ENCODE assay signal across 26 cellular contexts in genomic region chr16:55496509-55497145, GRCh38. TPM values are rescaled to one million over a fixed set of nuclear protein-coding genes. Genes with fewer than 3 reads are reported as not detected.
DNase-seq lines count a peak whose midpoint lies in the region; ATAC-seq, FAIRE-seq and TF ChIP-seq lines count a peak whose summit lies in the region.
"Had no signal": no experiment of that assay in that cellular context is flagged by ENCODE, and none has a peak within 500 bp of the region (broad histone marks: within the 10 kb centered on the region; RNA-seq: fewer than 3 reads in every experiment).

No MANE protein-coding gene starts in this region.

- TF ChIP-seq RAD21 in A549 (conservative IDR thresholded peaks at IDR 0.05 in 1 of 2, IDR thresholded peaks at IDR 0.05 in 1 of 2): no peak

- H3K36me3 Mint-ChIP-seq in nephron (ENCODE audit: low read depth): peaks cover 64% of the 10 kb centered on the region
- H3K36me3 Mint-ChIP-seq in CD8-positive, alpha-beta memory T cell: no peaks in the 10 kb centered on the region
- H3K36me3 Mint-ChIP-seq: CD4-positive, CD25-positive, alpha-beta regulatory T cell; naive B cell had no signal

- TF ChIP-seq CTCF in A549 (IDR thresholded peaks at IDR 0.05) (no peak), nephron (IDR thresholded peaks at IDR 0.05; ENCODE audit: unreplicated experiment in 3 of 3) (no peak)

- no peak overlapping the region for H3K23ac ChIP-seq in mesendoderm (ENCODE audit: low read length)

- H3K4me2 ChIP-seq in A549 (no peak overlapping the region), GM23248 (ENCODE audit: unreplicated experiment) (peak overlapping the region; percentile 18), mesendoderm (ENCODE audit: low read length) (no peak overlapping the region)

- FAIRE-seq in A549 (lab: Jason Lieb, UNC) (no peak), HTR-8/SVneo (lab: Jason Lieb, UNC) (no peak)
- FAIRE-seq: RCC 7860 had no signal

- H3K4me3 ChIP-seq in A549: no peak overlapping the region
- H3K4me3 ChIP-seq in GM23248: no peak overlapping the region
- H3K4me3 ChIP-seq in adipocyte (ENCODE audit: low read length): no peak overlapping the region
- H3K4me3 ChIP-seq in CD8-positive, alpha-beta memory T cell (ENCODE audit: low read length): no peak overlapping the region
- H3K4me3 ChIP-seq in mesendoderm (ENCODE audit: low read length): no peak overlapping the region
- H3K4me3 ChIP-seq: SJSA1, tibial nerve had no signal

- H3K79me2 ChIP-seq in GM23248 (ENCODE audit: insufficient read depth): peaks cover 15% of the 10 kb centered on the region
- H3K79me2 ChIP-seq in mesendoderm (ENCODE audit: control insufficient read depth, insufficient read depth, low read length): no peaks in the 10 kb centered on the region

- no peak overlapping the region for H4K5ac ChIP-seq in mesendoderm (ENCODE audit: low read length)

- H3K27me3 ChIP-seq in GM23248 (replicated peaks; ENCODE audit: insufficient read depth) (no peaks in the 10 kb centered on the region), adipocyte (replicated peaks; ENCODE audit: control insufficient read depth, insufficient read depth, low read length) (no peaks in the 10 kb centered on the region), mesendoderm (ENCODE audit: insufficient read depth, low read length, poor library complexity) (no peaks in the 10 kb centered on the region)
- H3K27me3 ChIP-seq in CD8-positive, alpha-beta memory T cell (ENCODE audit: insufficient read depth, low read length, poor library complexity, severe bottlenecking): no peaks in the 10 kb centered on the region
- H3K27me3 ChIP-seq: brain microvascular endothelial cell, SJSA1, tibial nerve had no signal

- H3K4me1 Mint-ChIP-seq in nephron: peaks cover 54% of the 10 kb centered on the region
- peaks cover 0 to 4% (median 0%) of the 10 kb centered on the region in 3 donors for H3K4me1 Mint-ChIP-seq in CD8-positive, alpha-beta memory T cell
- H3K4me1 Mint-ChIP-seq: naive B cell had no signal

- H3K4me1 ChIP-seq in A549: 0 out of 3 replicates have a peak, but pooled peaks cover 5% of the 10 kb centered on the region
- H3K4me1 ChIP-seq in GM23248 (ENCODE audit: insufficient read depth): peaks cover 81% of the 10 kb centered on the region
- peaks cover 53% of the 10 kb centered on the region for H3K4me1 ChIP-seq in adipocyte (ENCODE audit: control insufficient read depth, insufficient read depth, low read length)
- H3K4me1 ChIP-seq in CD8-positive, alpha-beta memory T cell (ENCODE audit: insufficient read depth, low read length): no peaks in the 10 kb centered on the region
- peaks cover 4% of the 10 kb centered on the region for H3K4me1 ChIP-seq in mesendoderm (ENCODE audit: control insufficient read depth, low read depth, low read length)

- no peak overlapping the region for H4K8ac ChIP-seq in mesendoderm (ENCODE audit: low read depth, low read length)

- no peak overlapping the region for H2BK120ac ChIP-seq in mesendoderm (ENCODE audit: low read depth, low read length)

- H3K9me3 Mint-ChIP-seq in nephron: no peaks in the 10 kb centered on the region
- no peaks in the 10 kb centered on the region for H3K9me3 Mint-ChIP-seq in CD8-positive, alpha-beta memory T cell
- H3K9me3 Mint-ChIP-seq: activated naive CD8-positive, alpha-beta T cell treated with anti-CD3 and anti-CD28 coated beads, Interleukin-2, amount 50 U/mL, for 24 hours; CD4-positive, CD25-positive, alpha-beta regulatory T cell; stimulated activated naive CD8-positive, alpha-beta T cell treated with anti-CD3 and anti-CD28 coated beads, Interleukin-15, Interleukin-2, amounts not matched to agents 100 ng/mL and 50 ng/mL, for 24 hours had no signal

- CTCF ChIA-PET in A549 (lab: Yijun Ruan, JAX): interaction anchor here (1.7 kb wide), 1 partner anchor 32 kb away, joined by 5 read pairs; no protein-coding TSS in a partner anchor
- CTCF ChIA-PET in CD8-positive, alpha-beta memory T cell (lab: Charles Lee): no interaction called here

- TF ChIP-seq POLR2A in A549 (IDR thresholded peaks at IDR 0.05; ENCODE audit: low read length): no peak

- no peaks in the 10 kb centered on the region for H3K79me1 ChIP-seq in mesendoderm (ENCODE audit: low read length)

- peaks cover 86% of the 10 kb centered on the region for H3F3A ChIP-seq in GM23248 (ENCODE audit: insufficient read depth)

- no peaks in the 10 kb centered on the region for H3K27me3 Mint-ChIP-seq in nephron (ENCODE audit: low read depth)
- H3K27me3 Mint-ChIP-seq in CD8-positive, alpha-beta memory T cell: peaks cover 12 to 18% of the 10 kb centered on the region in 2 donors
- H3K27me3 Mint-ChIP-seq: CD4-positive, CD25-positive, alpha-beta regulatory T cell had no signal

- H3K56ac ChIP-seq in mesendoderm (ENCODE audit: low read length): no peak overlapping the region

- POLR2A ChIA-PET in A549 (lab: Yijun Ruan, JAX): no interaction called here
- POLR2A ChIA-PET in CD8-positive, alpha-beta memory T cell (lab: Charles Lee): no interaction called here

- peaks cover 65% of the 10 kb centered on the region for H3K36me3 ChIP-seq in GM23248 (ENCODE audit: low read depth)
- H3K36me3 ChIP-seq in adipocyte (ENCODE audit: control insufficient read depth, insufficient read depth, low read length, severe bottlenecking): peaks cover 78% of the 10 kb centered on the region
- H3K36me3 ChIP-seq in CD8-positive, alpha-beta memory T cell (ENCODE audit: insufficient read depth, low read length): no peaks in the 10 kb centered on the region
- peaks cover 32% of the 10 kb centered on the region for H3K36me3 ChIP-seq in mesendoderm (ENCODE audit: control insufficient read depth, insufficient read depth, low read length)

- H3K4ac ChIP-seq in mesendoderm (ENCODE audit: low read depth, low read length): no peak overlapping the region

- no peak overlapping the region for H2AK5ac ChIP-seq in mesendoderm (ENCODE audit: low read length)

- no peak overlapping the region for H2AFZ ChIP-seq in GM23248

- no peaks in the 10 kb centered on the region for H4K20me1 ChIP-seq in GM23248 (ENCODE audit: insufficient read depth)

- no peaks in the 10 kb centered on the region for H3K9me3 ChIP-seq in A549
- no peaks in the 10 kb centered on the region for H3K9me3 ChIP-seq in GM23248 (ENCODE audit: low read depth)
- H3K9me3 ChIP-seq in adipocyte (ENCODE audit: control insufficient read depth, low read length): no peaks in the 10 kb centered on the region
- no peaks in the 10 kb centered on the region for H3K9me3 ChIP-seq in CD8-positive, alpha-beta memory T cell (ENCODE audit: low read length)
- H3K9me3 ChIP-seq: SJSA1, tibial nerve had no signal

- no peak overlapping the region for H3K18ac ChIP-seq in mesendoderm (ENCODE audit: low read length)

- DNase-seq in A549 (ENCODE audit: low read depth in 1 of 2, low spot score in 1 of 2) (no peak), GM23248 (no peak), adipocyte (ENCODE audit: low read depth) (no peak), mesendoderm (no peak), pons (ENCODE audit: low spot score) (no peak), HTR-8/SVneo (ENCODE audit: insufficient read length, low spot score) (no peak)
- no peak for DNase-seq in CD8-positive, alpha-beta memory T cell
- DNase-seq: activated CD4-positive, alpha-beta T cell treated with anti-CD3 and anti-CD28 coated beads, Interleukin-2, amount 50 U/mL, for 1 hour; activated CD8-positive, alpha-beta memory T cell treated with anti-CD3 and anti-CD28 coated beads, Interleukin-2, amount 50 U/mL, for 4 hours; activated naive CD8-positive, alpha-beta T cell treated with anti-CD3 and anti-CD28 coated beads, Interleukin-2, amount 50 U/mL, for 24 hours; CD4-positive, CD25-positive, alpha-beta regulatory T cell; effector memory CD4-positive, alpha-beta T cell; GDM1; KG1; naive B cell; NCI-H2081 treated with DMSO at 0.1 percent for 48 hours; NCI-H510A; right cardiac atrium; T-helper 2 cell had no signal

- in situ Hi-C loops in GM23248 (cut with MboI): loop anchor here (25.0 kb wide), 1 partner anchor 866 kb away; no protein-coding TSS in a partner anchor

- no peak for ATAC-seq in A549
- ATAC-seq: activated naive CD8-positive, alpha-beta T cell treated with anti-CD3 and anti-CD28 coated beads, Interleukin-2, amount 50 U/mL, for 24 hours; right cardiac atrium had no signal

- H2BK5ac ChIP-seq in mesendoderm (ENCODE audit: low read length): no peak overlapping the region

- no peak overlapping the region for H3K4me3 Mint-ChIP-seq in nephron
- no peak overlapping the region for H3K4me3 Mint-ChIP-seq in CD8-positive, alpha-beta memory T cell
- H3K4me3 Mint-ChIP-seq: activated naive CD8-positive, alpha-beta T cell treated with anti-CD3 and anti-CD28 coated beads, Interleukin-2, amount 50 U/mL, for 24 hours; CD4-positive, CD25-positive, alpha-beta regulatory T cell; naive B cell; stimulated activated naive CD8-positive, alpha-beta T cell treated with anti-CD3 and anti-CD28 coated beads, Interleukin-15, Interleukin-2, amounts not matched to agents 100 ng/mL and 50 ng/mL, for 24 hours had no signal

- 75% methylated on average over 8 of the region's 8 CpGs for WGBS in A549 (ENCODE audit: missing lambda C conversion rate)
- WGBS in GM23248 (ENCODE audit: low coverage in 1 of 2, low lambda C conversion rate in 2 of 2, missing lambda C conversion rate in 2 of 2), 2 experiments: 75% methylated on average over 8 of the region's 8 CpGs
- WGBS in mesendoderm (ENCODE audit: extremely low coverage, insufficient coverage, low lambda C conversion rate): no CpG with 5 or more reads among the region's 8 CpGs

- no peaks in the 10 kb centered on the region for H3K9me2 ChIP-seq in GM23248 (ENCODE audit: insufficient read depth)

- peak overlapping the region; percentile 71; the same call in 1 of the 2 replicates for H3K9ac ChIP-seq in GM23248
- peak overlapping the region; percentile 28 for H3K9ac ChIP-seq in adipocyte (ENCODE audit: low read length)
- no peak overlapping the region for H3K9ac ChIP-seq in mesendoderm (ENCODE audit: low read length)

- TF ChIP-seq EP300 in A549 (IDR thresholded peaks at IDR 0.05): no peak

- no peak overlapping the region for H2BK15ac ChIP-seq in mesendoderm (replicated peaks; ENCODE audit: low read depth)

- H3K27ac Mint-ChIP-seq in nephron: peak overlapping the region in 2 of 3 experiments; percentile 32 to 91
- H3K27ac Mint-ChIP-seq in CD8-positive, alpha-beta memory T cell: no peak overlapping the region
- H3K27ac Mint-ChIP-seq: activated naive CD8-positive, alpha-beta T cell treated with anti-CD3 and anti-CD28 coated beads, Interleukin-2, amount 50 U/mL, for 24 hours; CD4-positive, CD25-positive, alpha-beta regulatory T cell; stimulated activated naive CD8-positive, alpha-beta T cell treated with anti-CD3 and anti-CD28 coated beads, Interleukin-15, Interleukin-2, amounts not matched to agents 100 ng/mL and 50 ng/mL, for 24 hours had no signal

- H3K27ac ChIP-seq in A549 (no peak overlapping the region), GM23248 (peak overlapping the region; percentile 96), mesendoderm (ENCODE audit: low read depth, low read length) (no peak overlapping the region)
- no peak overlapping the region for H3K27ac ChIP-seq in CD8-positive, alpha-beta memory T cell (ENCODE audit: low read depth, low read length)
- H3K27ac ChIP-seq: brain microvascular endothelial cell, SJSA1, VCaP had no signal

RNA-seq across cellular contexts. Expression of gene LPCAT2, which starts 12.2 kb away (rescaled TPM):
- polyA plus RNA-seq in A549 (2011; rRNA removed): 16.3 and 17.1 TPM in 2 replicates
- polyA plus RNA-seq in A549 (2012; cell fraction: cytosol; rRNA removed): 2.7 and 3.3 TPM in 2 replicates
- 3.6 and 3.7 TPM in 2 replicates for polyA plus RNA-seq in A549 (2012; cell fraction: nucleus; rRNA removed)
- 6.0 to 8.0 TPM (median 7.4 TPM) in 3 replicates for polyA plus RNA-seq in A549 (2017; fragmentation: RNase III; extraction: RNeasy Plus Mini Kit Qiagen cat#74134 plus additional on column Dnase treatment)
- polyA minus RNA-seq in A549 (2011; rRNA and poly(A)+ RNA removed): 6.8 and 13.6 TPM in 2 replicates
- total RNA-seq in GM23248 (2014; rRNA removed; shearing (Covaris generic)): 12.4 and 27.4 TPM in 2 replicates
- 11.4 and 11.7 TPM in 2 replicates for polyA plus RNA-seq in GM23248 (2016; fragmentation: Nextera tagmentation; extraction: Ambion mirVana)
- 1 to 10 TPM in 1 of 2 experiments, under 1 TPM in 1; 0.33 to 1.2 TPM for total RNA-seq in CD8-positive, alpha-beta memory T cell
- 0.29 TPM for polyA plus RNA-seq in CD8-positive, alpha-beta memory T cell
- polyA plus RNA-seq in mesendoderm (2013, experiment 1 of 2): 4.7 TPM
- polyA plus RNA-seq in mesendoderm (2013, experiment 2 of 2): 4.3 TPM

RNA-seq across cellular contexts. Expression of gene MMP2, which starts 17.6 kb away (rescaled TPM):
- polyA plus RNA-seq in A549 (2011; rRNA removed) (11.8 and 16.2 TPM in 2 replicates), A549 (2017; fragmentation: RNase III; extraction: RNeasy Plus Mini Kit Qiagen cat#74134 plus additional on column Dnase treatment) (9.5 to 14.6 TPM (median 11.5 TPM) in 3 replicates), GM23248 (2016; fragmentation: Nextera tagmentation; extraction: Ambion mirVana) (1,457 and 1,484 TPM in 2 replicates)
- 5.9 and 7.6 TPM in 2 replicates for polyA plus RNA-seq in A549 (2012; cell fraction: cytosol; rRNA removed)
- 11.8 and 13.2 TPM in 2 replicates for polyA plus RNA-seq in A549 (2012; cell fraction: nucleus; rRNA removed)
- polyA minus RNA-seq in A549 (2011; rRNA and poly(A)+ RNA removed): 20.7 and 26.3 TPM in 2 replicates
- total RNA-seq in GM23248 (2014; rRNA removed; shearing (Covaris generic)): 1,212 and 1,299 TPM in 2 replicates
- total RNA-seq in CD8-positive, alpha-beta memory T cell: not detected
- polyA plus RNA-seq in CD8-positive, alpha-beta memory T cell: not detected
- 49.5 TPM for polyA plus RNA-seq in mesendoderm (2013, experiment 1 of 2)
- 47.4 TPM for polyA plus RNA-seq in mesendoderm (2013, experiment 2 of 2)
- polyA plus RNA-seq: CD4-positive, CD25-positive, alpha-beta regulatory T cell had no signal

Comparison
In these comparisons a context has a peak if more than half of its experiments do, and no peak if none do; other contexts are left out.
1. H3K27ac Mint-ChIP-seq: peak in nephron (2 of 3); none in CD8-positive, alpha-beta memory T cell (0 of 8).
2. RNA of gene MMP2, which starts 17.6 kb away (polyA plus RNA-seq): 1,457 to 1,484 TPM in GM23248; 5.9 to 16.2 TPM in A549 and not detected in CD8-positive, alpha-beta memory T cell (single experiment); every median in the first group is over 10 times any median in the second.